20 cellular contexts compared by ENCODE assay signal in genomic region chr1:206800411-206800810, GRCh38. TPM values are rescaled to one million over a fixed set of nuclear protein-coding genes. Genes with fewer than 3 reads are reported as not detected.
"Had no signal": no experiment of that assay in that cellular context is flagged by ENCODE, and none has a peak within 500 bp of the region (broad histone marks: within the 10 kb centered on the region; RNA-seq: fewer than 3 reads in every experiment).

No MANE protein-coding gene starts in this region.

- ATAC-seq: activated CD8-positive, alpha-beta T cell treated with anti-CD3 and anti-CD28 coated beads for 36 hours had no signal

- H3K4me3 Mint-ChIP-seq: activated CD8-positive, alpha-beta T cell treated with anti-CD3 and anti-CD28 coated beads for 36 hours; endodermal cell; memory B cell; neural crest cell; stimulated activated naive CD8-positive, alpha-beta T cell treated with anti-CD3 and anti-CD28 coated beads, Interleukin-15, Interleukin-2, amounts not matched to agents 100 ng/mL and 50 ng/mL, for 24 hours had no signal

- H3K4me1 Mint-ChIP-seq: endodermal cell had no signal

- H3K27me3 ChIP-seq: heart left ventricle, ovary, upper lobe of left lung had no signal

- DNase-seq: activated CD8-positive, alpha-beta memory T cell treated with anti-CD3 and anti-CD28 coated beads, Interleukin-2, amount 50 U/mL, for 48 hours; activated CD8-positive, alpha-beta T cell treated with anti-CD3 and anti-CD28 coated beads for 36 hours; activated naive CD4-positive, alpha-beta T cell treated with Interleukin-2 at 50 U/mL for 16 hours; brain microvascular endothelial cell; endodermal cell; foreskin fibroblast; heart left ventricle; ovary; retina; stimulated activated CD4-positive, alpha-beta T cell treated with anti-CD3 and anti-CD28 coated beads, Interleukin-4, amount 100 ng/mL, for 24 hours; T-helper 9 cell; upper lobe of left lung had no signal

- H3K36me3 Mint-ChIP-seq: memory B cell had no signal

- H3K27ac ChIP-seq: brain microvascular endothelial cell, heart left ventricle, ovary, upper lobe of left lung, VCaP had no signal

- H3K4me3 ChIP-seq: heart left ventricle, ovary, upper lobe of left lung had no signal

- H3K9me3 Mint-ChIP-seq: activated CD8-positive, alpha-beta T cell treated with anti-CD3 and anti-CD28 coated beads for 36 hours; endodermal cell; memory B cell; neural crest cell; stimulated activated naive CD8-positive, alpha-beta T cell treated with anti-CD3 and anti-CD28 coated beads, Interleukin-15, Interleukin-2, amounts not matched to agents 100 ng/mL and 50 ng/mL, for 24 hours had no signal

- H3K9me3 ChIP-seq: heart left ventricle, ovary, upper lobe of left lung had no signal

- H3K27ac Mint-ChIP-seq: activated CD8-positive, alpha-beta T cell treated with anti-CD3 and anti-CD28 coated beads for 36 hours; endodermal cell; stimulated activated naive CD8-positive, alpha-beta T cell treated with anti-CD3 and anti-CD28 coated beads, Interleukin-15, Interleukin-2, amounts not matched to agents 100 ng/mL and 50 ng/mL, for 24 hours had no signal

- H3K36me3 ChIP-seq: brain microvascular endothelial cell, heart left ventricle, ovary, upper lobe of left lung had no signal

- H3K27me3 Mint-ChIP-seq: activated CD8-positive, alpha-beta T cell treated with anti-CD3 and anti-CD28 coated beads for 36 hours; memory B cell had no signal

RNA-seq across cellular contexts. Expression of gene IL10, which starts 28.1 kb away (rescaled TPM):
- total RNA-seq: chondrocyte, dermis microvascular lymphatic vessel endothelial cell, endodermal cell, neural crest cell, temporal lobe had no signal

RNA-seq across cellular contexts. Expression of gene IL19, which starts 29.8 kb away (rescaled TPM):
- total RNA-seq: activated CD8-positive, alpha-beta T cell treated with anti-CD3 and anti-CD28 coated beads for 36 hours; chondrocyte; dermis microvascular lymphatic vessel endothelial cell; endodermal cell; heart left ventricle; left lobe of liver; neural crest cell; ovary; temporal lobe; upper lobe of left lung had no signal
- polyA plus RNA-seq: heart left ventricle, ovary had no signal
